Comparison of ENCODE assay signal across 32 cellular contexts in the genomic region with DNA sequence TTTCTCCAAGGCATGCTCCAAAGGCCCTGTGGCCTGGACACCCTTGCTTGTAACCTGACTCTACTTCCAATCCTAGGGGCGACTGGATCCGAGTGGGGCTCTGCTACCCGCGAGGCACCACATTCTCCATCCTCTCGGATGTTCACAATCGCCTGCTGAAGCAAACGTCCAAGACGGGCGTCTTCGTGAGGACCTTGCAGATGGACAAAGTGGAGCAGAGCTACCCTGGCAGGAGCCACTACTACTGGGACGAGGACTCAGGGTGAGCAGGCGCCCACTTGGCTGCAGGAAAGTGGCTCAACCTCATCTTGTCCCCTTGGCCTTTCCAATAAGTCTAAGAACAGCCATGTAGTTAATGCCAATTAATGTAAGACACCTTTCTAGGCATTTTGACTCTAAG.
"Had no signal": no experiment of that assay in that cellular context is flagged by ENCODE, and none has a peak within 500 bp of the region (broad histone marks: within the 10 kb centered on the region; RNA-seq: fewer than 3 reads in every experiment).

No MANE protein-coding gene starts in this region.

- H3K4me1 Mint-ChIP-seq: activated B cell treated with CpG ODN at 0.5 μM for 24 hours had no signal

- DNase-seq: activated B cell treated with CpG ODN at 0.5 μM for 24 hours; activated CD4-positive, alpha-beta memory T cell treated with anti-CD3 and anti-CD28 coated beads for 36 hours; activated CD4-positive, alpha-beta T cell treated with anti-CD3 and anti-CD28 coated beads for 48 hours; activated CD4-positive, alpha-beta T cell treated with anti-CD3 and anti-CD28 coated beads, Interleukin-2, amount 50 U/mL, for 1 hour; activated CD4-positive, alpha-beta T cell treated with anti-CD3 and anti-CD28 coated beads, Interleukin-2, amount 50 U/mL, for 4 hours; activated CD4-positive, CD25-positive, alpha-beta regulatory T cell treated with anti-CD3 and anti-CD28 coated beads, Interleukin-2, amount 50 U/mL, for 72 hours; activated CD8-positive, alpha-beta memory T cell treated with anti-CD3 and anti-CD28 coated beads, Interleukin-2, amount 50 U/mL, for 4 hours; activated CD8-positive, alpha-beta T cell treated with anti-CD3 and anti-CD28 coated beads for 36 hours; activated effector memory CD4-positive, alpha-beta T cell treated with Interleukin-2 at 50 U/mL for 16 hours; activated gamma-delta T cell; activated naive CD4-positive, alpha-beta T cell treated with anti-CD3 and anti-CD28 coated beads, Interleukin-2, amount 10 ng/mL, durations not matched to agents 7 days and 5 days; activated naive CD4-positive, alpha-beta T cell treated with Interleukin-2 at 50 U/mL for 16 hours; activated naive CD8-positive, alpha-beta T cell treated with anti-CD3 and anti-CD28 coated beads, Interleukin-2, amount 10 ng/mL, durations not matched to agents 7 days and 5 days; activated naive CD8-positive, alpha-beta T cell treated with anti-CD3 and anti-CD28 coated beads, Interleukin-2, amount 50 U/mL, for 24 hours; activated T-cell treated with anti-CD3 and anti-CD28 coated beads for 4 hours; activated T-cell treated with anti-CD3 and anti-CD28 coated beads, Interleukin-2, amount 50 U/mL, for 1 hour; activated T-cell treated with anti-CD3 and anti-CD28 coated beads, Interleukin-2, amount 50 U/mL, for 48 hours; amygdala; anterior cingulate cortex; caudate nucleus; cerebellar nuclear complex; SW 1271; T-helper 1 cell had no signal

- ATAC-seq: activated CD8-positive, alpha-beta T cell treated with anti-CD3 and anti-CD28 coated beads for 36 hours; activated naive CD8-positive, alpha-beta T cell treated with anti-CD3 and anti-CD28 coated beads, Interleukin-2, amount 50 U/mL, for 24 hours had no signal

- H3K27me3 Mint-ChIP-seq: activated B cell treated with CpG ODN at 0.5 μM for 24 hours; activated CD4-positive, alpha-beta memory T cell treated with anti-CD3 and anti-CD28 coated beads for 36 hours; activated CD8-positive, alpha-beta T cell treated with anti-CD3 and anti-CD28 coated beads for 36 hours; activated naive CD4-positive, alpha-beta T cell treated with anti-CD3 and anti-CD28 coated beads, Interleukin-2, amount 10 ng/mL, durations not matched to agents 7 days and 5 days; activated naive CD4-positive, alpha-beta T cell treated with anti-CD3 and anti-CD28 coated beads, Interleukin-2, amount 50 U/mL, for 24 hours; activated naive CD8-positive, alpha-beta T cell; activated naive CD8-positive, alpha-beta T cell treated with anti-CD3 and anti-CD28 coated beads, Interleukin-2, amount 10 ng/mL, durations not matched to agents 7 days and 5 days; activated naive CD8-positive, alpha-beta T cell treated with anti-CD3 and anti-CD28 coated beads, Interleukin-2, amount 50 U/mL, for 24 hours; brain; central memory CD8-positive, alpha-beta T cell had no signal

- H3K9me3 Mint-ChIP-seq: activated B cell treated with CpG ODN at 0.5 μM for 24 hours; activated CD4-positive, alpha-beta memory T cell treated with anti-CD3 and anti-CD28 coated beads for 36 hours; activated CD8-positive, alpha-beta T cell treated with anti-CD3 and anti-CD28 coated beads for 36 hours; activated naive CD4-positive, alpha-beta T cell treated with anti-CD3 and anti-CD28 coated beads, Interleukin-2, amount 10 ng/mL, durations not matched to agents 7 days and 5 days; activated naive CD4-positive, alpha-beta T cell treated with anti-CD3 and anti-CD28 coated beads, Interleukin-2, amount 50 U/mL, for 24 hours; activated naive CD8-positive, alpha-beta T cell treated with anti-CD3 and anti-CD28 coated beads, Interleukin-2, amount 10 ng/mL, durations not matched to agents 7 days and 5 days; activated naive CD8-positive, alpha-beta T cell treated with anti-CD3 and anti-CD28 coated beads, Interleukin-2, amount 50 U/mL, for 24 hours; activated T-helper 2 cell treated with anti-CD3 and anti-CD28 coated beads, Interferon-gamma antibody, Interleukin-2, Interleukin-4, amounts not matched to agents 10 μg/mL and 5 μg/mL and 100 μg/mL, durations not matched to agents 14 hours and 24 hours and 36 hours; brain; central memory CD8-positive, alpha-beta T cell; T-helper 1 cell treated with Interleukin-12 subunit alpha and Interleukin-12 subunit beta and Interleukin-4 antibody, amounts not matched to agents 30 μg/mL and 1 μg/mL, for 36 hours had no signal

- H3K27ac ChIP-seq: ascending aorta, cardiac muscle cell, VCaP had no signal

- H3K4me3 Mint-ChIP-seq: activated B cell treated with CpG ODN at 0.5 μM for 24 hours; activated CD4-positive, alpha-beta memory T cell treated with anti-CD3 and anti-CD28 coated beads for 36 hours; activated CD8-positive, alpha-beta T cell treated with anti-CD3 and anti-CD28 coated beads for 36 hours; activated naive CD4-positive, alpha-beta T cell treated with anti-CD3 and anti-CD28 coated beads, Interleukin-2, amount 10 ng/mL, durations not matched to agents 7 days and 5 days; activated naive CD4-positive, alpha-beta T cell treated with anti-CD3 and anti-CD28 coated beads, Interleukin-2, amount 50 U/mL, for 24 hours; activated naive CD8-positive, alpha-beta T cell; activated naive CD8-positive, alpha-beta T cell treated with anti-CD3 and anti-CD28 coated beads, Interleukin-2, amount 10 ng/mL, durations not matched to agents 7 days and 5 days; activated naive CD8-positive, alpha-beta T cell treated with anti-CD3 and anti-CD28 coated beads, Interleukin-2, amount 50 U/mL, for 24 hours; brain; central memory CD8-positive, alpha-beta T cell; T-helper 1 cell treated with Interleukin-12 subunit alpha and Interleukin-12 subunit beta and Interleukin-4 antibody, amounts not matched to agents 30 μg/mL and 1 μg/mL, for 36 hours had no signal

- H3K4me3 ChIP-seq: ascending aorta, cardiac muscle cell had no signal

- H3K27ac Mint-ChIP-seq: activated B cell treated with CpG ODN at 0.5 μM for 24 hours; activated CD4-positive, alpha-beta memory T cell treated with anti-CD3 and anti-CD28 coated beads for 36 hours; activated CD8-positive, alpha-beta T cell treated with anti-CD3 and anti-CD28 coated beads for 36 hours; activated naive CD4-positive, alpha-beta T cell treated with anti-CD3 and anti-CD28 coated beads, Interleukin-2, amount 10 ng/mL, durations not matched to agents 7 days and 5 days; activated naive CD4-positive, alpha-beta T cell treated with anti-CD3 and anti-CD28 coated beads, Interleukin-2, amount 50 U/mL, for 24 hours; activated naive CD8-positive, alpha-beta T cell; activated naive CD8-positive, alpha-beta T cell treated with anti-CD3 and anti-CD28 coated beads, Interleukin-2, amount 10 ng/mL, durations not matched to agents 7 days and 5 days; activated naive CD8-positive, alpha-beta T cell treated with anti-CD3 and anti-CD28 coated beads, Interleukin-2, amount 50 U/mL, for 24 hours; activated T-helper 2 cell treated with anti-CD3 and anti-CD28 coated beads, Interferon-gamma antibody, Interleukin-2, Interleukin-4, amounts not matched to agents 10 μg/mL and 5 μg/mL and 100 μg/mL, durations not matched to agents 14 hours and 24 hours and 36 hours; brain; T-helper 1 cell treated with Interleukin-12 subunit alpha and Interleukin-12 subunit beta and Interleukin-4 antibody, amounts not matched to agents 30 μg/mL and 1 μg/mL, for 36 hours had no signal

- H3K27me3 ChIP-seq: ascending aorta, cardiac muscle cell had no signal

- H3K9me3 ChIP-seq: ascending aorta had no signal
